In genomic region chrX:131802836-131803626, GRCh38 we compare ENCODE assay signal across 8 cellular contexts.
DNase-seq lines count a peak whose midpoint lies in the region; ATAC-seq and TF ChIP-seq lines count a peak whose summit lies in the region.

No MANE protein-coding gene starts in this region.

- no peak overlapping the region for H3K27ac ChIP-seq in mesendoderm (ENCODE audit: low read depth, low read length)

- DNase-seq in GM12865 (ENCODE audit: low read depth): peak; percentile 40
- peak; percentile 70 to 75 for DNase-seq in NOMO-1 (lab: John Stamatoyannopoulos, UW; ENCODE audit: unreplicated experiment in 2 of 2)
- no peak for DNase-seq in astrocyte of the cerebellum (ENCODE audit: low read depth)
- peak; percentile 28 for DNase-seq in mesendoderm
- no peak for DNase-seq in OCI-M2 (lab: John Stamatoyannopoulos, UW; ENCODE audit: unreplicated experiment)
- no peak for DNase-seq in EL
- no peak for DNase-seq in NCI-H2029 (lab: John Stamatoyannopoulos, UW)

- H2BK15ac ChIP-seq in mesendoderm (replicated peaks; ENCODE audit: low read depth): no peak overlapping the region

- H3K4ac ChIP-seq in mesendoderm (ENCODE audit: low read depth, low read length): no peak overlapping the region

- H3K79me1 ChIP-seq in mesendoderm (ENCODE audit: low read length): no peaks in the 10 kb centered on the region

- H2BK5ac ChIP-seq in mesendoderm (ENCODE audit: low read length): no peak overlapping the region

- no peak overlapping the region for H4K5ac ChIP-seq in mesendoderm (ENCODE audit: low read length)

- no peaks in the 10 kb centered on the region for H3K79me2 ChIP-seq in mesendoderm (ENCODE audit: control insufficient read depth, insufficient read depth, low read length)

- H3K36me3 ChIP-seq in mesendoderm (ENCODE audit: control insufficient read depth, insufficient read depth, low read length): no peaks in the 10 kb centered on the region

- no peak overlapping the region for H3K23ac ChIP-seq in mesendoderm (ENCODE audit: low read length)

- no CpG with 5 or more reads among the region's 19 CpGs for WGBS in mesendoderm (ENCODE audit: extremely low coverage, insufficient coverage, low lambda C conversion rate)

- no peak overlapping the region for H3K9ac ChIP-seq in mesendoderm (ENCODE audit: low read length)

- TF ChIP-seq CTCF in GM12865 (IDR thresholded peaks at IDR 0.05; ENCODE audit: insufficient read depth, low read depth, low read length, missing control alignments): peak; percentile 58
- peak; percentile 65 for TF ChIP-seq CTCF in astrocyte of the cerebellum (IDR thresholded peaks at IDR 0.05; ENCODE audit: low read depth, low read length, missing control alignments)

- in situ Hi-C loops in astrocyte of the cerebellum (cut with HindIII; ENCODE audit: low sequenced_read_pairs): no loop called here

- no peak overlapping the region for H4K8ac ChIP-seq in mesendoderm (ENCODE audit: low read depth, low read length)

- no peak overlapping the region for H2BK120ac ChIP-seq in mesendoderm (ENCODE audit: low read depth, low read length)

- no peaks in the 10 kb centered on the region for H3K27me3 ChIP-seq in mesendoderm (ENCODE audit: insufficient read depth, low read length, poor library complexity)

- ATAC-seq in GM21825 (IDR thresholded peaks at IDR 0.05; ENCODE audit: unreplicated experiment): peak; percentile 84

- H3K56ac ChIP-seq in mesendoderm (ENCODE audit: low read length): no peak overlapping the region

- H3K4me3 ChIP-seq in GM12865 (ENCODE audit: low read depth, low read length) (no peak overlapping the region), astrocyte of the cerebellum (ENCODE audit: low read depth, low read length) (peak overlapping the region; percentile 32), mesendoderm (ENCODE audit: low read length) (no peak overlapping the region)

- no peak overlapping the region for H2AK5ac ChIP-seq in mesendoderm (ENCODE audit: low read length)

- H3K18ac ChIP-seq in mesendoderm (ENCODE audit: low read length): no peak overlapping the region

- no peaks in the 10 kb centered on the region for H3K4me1 ChIP-seq in mesendoderm (ENCODE audit: control insufficient read depth, low read depth, low read length)

- H3K4me2 ChIP-seq in mesendoderm (ENCODE audit: low read length): no peak overlapping the region

Comparison
In these comparisons a context has a peak if more than half of its experiments do, and no peak if none do; other contexts are left out.
1. DNase-seq: peak in GM12865 (single experiment), NOMO-1 (2 of 2) and mesendoderm (single experiment); none in astrocyte of the cerebellum (single experiment), OCI-M2 (single experiment), EL (single experiment) and NCI-H2029 (single experiment).